In the genomic region with DNA sequence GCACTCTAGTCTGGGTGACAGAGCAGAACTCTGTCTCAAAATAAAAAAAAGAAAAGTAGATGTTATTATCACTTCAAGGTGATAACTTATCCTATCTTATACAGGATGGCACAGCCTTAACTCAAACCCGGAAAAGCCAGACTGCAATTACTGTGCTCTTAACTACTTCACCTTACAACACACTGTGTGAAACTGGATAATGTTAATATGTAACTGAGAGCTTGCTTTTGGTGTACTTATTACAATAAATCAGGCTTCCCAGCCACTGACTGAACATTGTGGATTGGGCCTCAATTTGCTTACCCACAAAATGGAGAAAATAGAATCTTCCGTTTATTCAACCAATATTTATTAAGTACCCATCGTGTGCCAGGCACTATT, we compare ENCODE assay signal across 10 cellular contexts. TPM values are rescaled to one million over a fixed set of nuclear protein-coding genes. Genes with fewer than 3 reads are reported as not detected.
A peak's percentile ranks its signal among the peaks of the same experiment; 100 is the strongest.
DNase-seq lines count a peak whose midpoint lies in the region; ATAC-seq and TF ChIP-seq lines count a peak whose summit lies in the region.
"Had no signal": no experiment of that assay in that cellular context is flagged by ENCODE, and none has a peak within 500 bp of the region (broad histone marks: within the 10 kb centered on the region; RNA-seq: fewer than 3 reads in every experiment).

No MANE protein-coding gene starts in this region.

- no peaks in the 10 kb centered on the region for H3K9me3 Mint-ChIP-seq in activated CD4-positive, alpha-beta T cell treated with anti-CD3 and anti-CD28 coated beads for 36 hours (ENCODE audit: low read depth)

- POLR2A ChIA-PET in activated CD4-positive, alpha-beta T cell treated with anti-CD3 and anti-CD28 coated beads for 36 hours (lab: Charles Lee): no interaction called here

- H3K4me1 Mint-ChIP-seq in activated CD4-positive, alpha-beta T cell treated with anti-CD3 and anti-CD28 coated beads for 36 hours: peaks cover 41% of the 10 kb centered on the region

- no peak for ATAC-seq in activated CD4-positive, alpha-beta T cell treated with anti-CD3 and anti-CD28 coated beads for 36 hours
- no peak for ATAC-seq in GM18502 (IDR thresholded peaks at IDR 0.05; ENCODE audit: poor library complexity, unreplicated experiment)

- H3K27me3 Mint-ChIP-seq in activated CD4-positive, alpha-beta T cell treated with anti-CD3 and anti-CD28 coated beads for 36 hours: no peaks in the 10 kb centered on the region

- no peak for TF ChIP-seq POLR2A in erythroblast (IDR thresholded peaks at IDR 0.05; ENCODE audit: low read length)

- no peak overlapping the region for H3K27ac Mint-ChIP-seq in activated CD4-positive, alpha-beta T cell treated with anti-CD3 and anti-CD28 coated beads for 36 hours

- intact Hi-C loops in activated CD4-positive, alpha-beta T cell treated with anti-CD3 and anti-CD28 coated beads for 36 hours (cut with DNase I, micrococcal nuclease): loop anchor here in 1 of 2 experiments (5.0 to 10.0 kb wide), 3 partner anchors 149 to 348 kb away; partner anchors contain the start of genes BTF3L4, TUT4 and TXNDC12

- CTCF ChIA-PET in activated CD4-positive, alpha-beta T cell treated with anti-CD3 and anti-CD28 coated beads for 36 hours (lab: Charles Lee): no interaction called here

- no peak for DNase-seq in activated CD4-positive, alpha-beta T cell treated with anti-CD3 and anti-CD28 coated beads for 36 hours
- no peak for DNase-seq in activated CD4-positive, alpha-beta T cell treated with anti-CD3 and anti-CD28 coated beads, Interleukin-2, amount 50 U/mL, for 4 hours
- DNase-seq in OCI-M1 (lab: John Stamatoyannopoulos, UW) (peak; percentile 9), erythroblast (lab: John Stamatoyannopoulos, UW) (peak; percentile 33 to 54), renal cortical epithelial cell (ENCODE audit: low read depth) (peak; percentile 90), HPDE6-E6E7 (ENCODE audit: extremely low spot score) (no peak)
- no peak for DNase-seq in activated CD4-positive, CD25-positive, alpha-beta regulatory T cell treated with anti-CD3 and anti-CD28 coated beads, Interleukin-2, amount 50 U/mL, for 72 hours
- DNase-seq: activated CD8-positive, alpha-beta memory T cell treated with anti-CD3 and anti-CD28 coated beads, Interleukin-2, amount 50 U/mL, for 4 hours; NCI-H510A treated with DMSO at 0.1 percent for 48 hours had no signal

- peaks cover 55% of the 10 kb centered on the region for H3K36me3 Mint-ChIP-seq in activated CD4-positive, alpha-beta T cell treated with anti-CD3 and anti-CD28 coated beads for 36 hours (ENCODE audit: low read depth)

- H3K4me3 Mint-ChIP-seq in activated CD4-positive, alpha-beta T cell treated with anti-CD3 and anti-CD28 coated beads for 36 hours: peak overlapping the region; percentile 98

RNA-seq across cellular contexts. Expression of gene ORC1, which starts 1.4 kb away (rescaled TPM):
- 10 to 100 TPM; 51.0 to 57.9 TPM for total RNA-seq in activated CD4-positive, alpha-beta T cell treated with anti-CD3 and anti-CD28 coated beads for 36 hours
- 0.45 and 3.8 TPM in 2 replicates for total RNA-seq in renal cortical epithelial cell

RNA-seq across cellular contexts. Expression of gene PRPF38A, which starts 1.6 kb away (rescaled TPM):
- 100 to 1,000 TPM in 1 of 2 experiments, 10 to 100 TPM in 1; 88.9 to 103 TPM for total RNA-seq in activated CD4-positive, alpha-beta T cell treated with anti-CD3 and anti-CD28 coated beads for 36 hours
- total RNA-seq in renal cortical epithelial cell: 5.4 and 14.1 TPM in 2 replicates

RNA-seq across cellular contexts. Expression of gene CC2D1B, which starts 36.8 kb away (rescaled TPM):
- total RNA-seq in activated CD4-positive, alpha-beta T cell treated with anti-CD3 and anti-CD28 coated beads for 36 hours: 10 to 100 TPM; 22.6 to 25.3 TPM
- 33.5 and 35.3 TPM in 2 replicates for total RNA-seq in renal cortical epithelial cell

Comparison
In these comparisons a context has a peak if more than half of its experiments do, and no peak if none do; other contexts are left out.
1. DNase-seq: peak in OCI-M1 (single experiment), erythroblast (2 of 2) and renal cortical epithelial cell (single experiment); none in activated CD4-positive, alpha-beta T cell treated with anti-CD3 and anti-CD28 coated beads for 36 hours (single experiment), activated CD4-positive, alpha-beta T cell treated with anti-CD3 and anti-CD28 coated beads, Interleukin-2, amount 50 U/mL, for 4 hours (0 of 2), activated CD4-positive, CD25-positive, alpha-beta regulatory T cell treated with anti-CD3 and anti-CD28 coated beads, Interleukin-2, amount 50 U/mL, for 72 hours (single experiment) and HPDE6-E6E7 (single experiment).
2. RNA of gene ORC1, which starts 1.4 kb away (total RNA-seq): 51.0 to 57.9 TPM in activated CD4-positive, alpha-beta T cell treated with anti-CD3 and anti-CD28 coated beads for 36 hours; 0.45 to 3.8 TPM in renal cortical epithelial cell; every median in the first group is over 10 times any median in the second.